ENCODE assay signal across 31 cellular contexts in the genomic region with DNA sequence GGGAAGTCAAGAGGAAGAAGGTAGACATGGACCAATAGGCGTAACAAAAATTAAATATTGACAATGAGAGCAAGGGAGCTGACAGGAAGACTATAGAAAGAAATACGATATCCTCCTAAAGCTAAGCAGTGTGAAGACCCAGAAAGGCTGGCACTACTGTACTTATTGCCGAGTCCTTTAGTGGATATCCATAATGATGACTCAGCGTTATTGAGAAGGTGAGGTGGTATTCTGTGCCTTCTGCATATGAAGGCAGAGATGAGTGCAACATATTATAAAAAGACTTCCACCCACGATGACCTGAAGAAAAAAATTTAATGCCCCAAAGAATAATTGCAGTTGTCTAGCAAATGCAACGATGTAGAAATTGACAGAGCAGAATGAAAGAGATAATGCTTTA. TPM values are rescaled to one million over a fixed set of nuclear protein-coding genes. Genes with fewer than 3 reads are reported as not detected.
"Had no signal": no experiment of that assay in that cellular context is flagged by ENCODE, and none has a peak within 500 bp of the region (broad histone marks: within the 10 kb centered on the region; RNA-seq: fewer than 3 reads in every experiment).

No MANE protein-coding gene starts in this region.

- H3K27me3 ChIP-seq: esophagus squamous epithelium, heart right ventricle, spleen, tibial nerve had no signal

- H3K4me1 ChIP-seq: esophagus squamous epithelium, heart right ventricle, left ventricle myocardium inferior, spleen, tibial nerve had no signal

- H3K27me3 Mint-ChIP-seq: activated CD4-positive, alpha-beta memory T cell treated with anti-CD3 and anti-CD28 coated beads, Interleukin-2, amount 10 ng/mL, durations not matched to agents 7 days and 5 days; activated CD4-positive, alpha-beta T cell treated with anti-CD3 and anti-CD28 coated beads, Interleukin-2, amount 10 ng/mL, durations not matched to agents 7 days and 5 days; activated naive CD8-positive, alpha-beta T cell; central memory CD8-positive, alpha-beta T cell; dendritic cell treated with granulocyte-macrophage colony-stimulating factor and Interleukin-4, amounts not matched to agents 40 ng/mL and 50 ng/mL, for 4 days; natural killer cell treated with Interleukin-12 subunit alpha and Interleukin-12 subunit beta and Interleukin-15 and Interleukin-18, amount 100 ng/mL, for 72 hours; T-helper 17 cell had no signal

- H3K27ac ChIP-seq: epithelial cell of prostate, esophagus squamous epithelium, heart right ventricle, left ventricle myocardium inferior, spleen, tibial nerve, WERI-Rb-1 had no signal

- H3K9me3 ChIP-seq: esophagus squamous epithelium, heart right ventricle, left ventricle myocardium inferior, mucosa of descending colon, spleen, tibial nerve had no signal

- FAIRE-seq: bronchial epithelial cell, endometrium had no signal

- H3K36me3 Mint-ChIP-seq: natural killer cell treated with Interleukin-12 subunit alpha and Interleukin-12 subunit beta and Interleukin-15 and Interleukin-18, amount 100 ng/mL, for 72 hours had no signal

- H3K4me1 Mint-ChIP-seq: activated CD4-positive, alpha-beta memory T cell treated with anti-CD3 and anti-CD28 coated beads, Interleukin-2, amount 10 ng/mL, durations not matched to agents 7 days and 5 days; central memory CD8-positive, alpha-beta T cell; T-helper 17 cell had no signal

- H3K4me3 ChIP-seq: esophagus squamous epithelium, heart right ventricle, left ventricle myocardium inferior, lung, mucosa of descending colon, spleen, tibial nerve had no signal

- ATAC-seq: activated T-cell treated with anti-CD3 and anti-CD28 coated beads, Interleukin-2, amount 50 U/mL, for 72 hours; heart right ventricle; mucosa of descending colon; natural killer cell treated with Interleukin-12 subunit alpha and Interleukin-12 subunit beta and Interleukin-15 and Interleukin-18, amount 100 ng/mL, for 72 hours; right cardiac atrium; T-helper 17 cell had no signal

- H3K36me3 ChIP-seq: esophagus squamous epithelium, heart right ventricle, left ventricle myocardium inferior, spleen, tibial nerve, WERI-Rb-1 had no signal

- H3K27ac Mint-ChIP-seq: activated CD4-positive, alpha-beta memory T cell treated with anti-CD3 and anti-CD28 coated beads, Interleukin-2, amount 10 ng/mL, durations not matched to agents 7 days and 5 days; activated CD4-positive, alpha-beta T cell treated with anti-CD3 and anti-CD28 coated beads, Interleukin-2, amount 10 ng/mL, durations not matched to agents 7 days and 5 days; activated naive CD8-positive, alpha-beta T cell; activated T-cell treated with anti-CD3 and anti-CD28 coated beads, Interleukin-2, amount 50 U/mL, for 72 hours; dendritic cell treated with granulocyte-macrophage colony-stimulating factor and Interleukin-4, amounts not matched to agents 40 ng/mL and 50 ng/mL, for 4 days; natural killer cell treated with Interleukin-12 subunit alpha and Interleukin-12 subunit beta and Interleukin-15 and Interleukin-18, amount 100 ng/mL, for 72 hours; T-helper 17 cell had no signal

- DNase-seq: activated CD4-positive, alpha-beta memory T cell treated with anti-CD3 and anti-CD28 coated beads, Interleukin-2, amount 10 ng/mL, durations not matched to agents 7 days and 5 days; activated CD4-positive, alpha-beta T cell treated with anti-CD3 and anti-CD28 coated beads, Interleukin-2, amount 10 ng/mL, durations not matched to agents 7 days and 5 days; activated CD4-positive, CD25-positive, alpha-beta regulatory T cell treated with anti-CD3 and anti-CD28 coated beads, Interleukin-2, amount 50 U/mL, for 72 hours; activated naive CD4-positive, alpha-beta T cell treated with Interleukin-2 at 50 U/mL for 16 hours; activated T-cell treated with anti-CD3 and anti-CD28 coated beads, Interleukin-2, amount 50 U/mL, for 72 hours; anterior cingulate cortex; effector CD4-positive, alpha-beta T cell; esophagus squamous epithelium; foreskin melanocyte; heart right ventricle; left ventricle myocardium inferior; mesendoderm; mucosa of descending colon; posterior cingulate gyrus; right cardiac atrium; spleen; stimulated activated naive CD4-positive, alpha-beta T cell; T-helper 17 cell; T1000; WERI-Rb-1 had no signal

- H3K4me3 Mint-ChIP-seq: activated CD4-positive, alpha-beta memory T cell treated with anti-CD3 and anti-CD28 coated beads, Interleukin-2, amount 10 ng/mL, durations not matched to agents 7 days and 5 days; activated CD4-positive, alpha-beta T cell treated with anti-CD3 and anti-CD28 coated beads, Interleukin-2, amount 10 ng/mL, durations not matched to agents 7 days and 5 days; activated naive CD8-positive, alpha-beta T cell; activated T-cell treated with anti-CD3 and anti-CD28 coated beads, Interleukin-2, amount 50 U/mL, for 72 hours; central memory CD8-positive, alpha-beta T cell; dendritic cell treated with granulocyte-macrophage colony-stimulating factor and Interleukin-4, amounts not matched to agents 40 ng/mL and 50 ng/mL, for 4 days; natural killer cell treated with Interleukin-12 subunit alpha and Interleukin-12 subunit beta and Interleukin-15 and Interleukin-18, amount 100 ng/mL, for 72 hours; T-helper 17 cell had no signal

- H3K9me3 Mint-ChIP-seq: activated CD4-positive, alpha-beta memory T cell treated with anti-CD3 and anti-CD28 coated beads, Interleukin-2, amount 10 ng/mL, durations not matched to agents 7 days and 5 days; activated CD4-positive, alpha-beta T cell treated with anti-CD3 and anti-CD28 coated beads, Interleukin-2, amount 10 ng/mL, durations not matched to agents 7 days and 5 days; activated T-cell treated with anti-CD3 and anti-CD28 coated beads, Interleukin-2, amount 50 U/mL, for 72 hours; central memory CD8-positive, alpha-beta T cell; dendritic cell treated with granulocyte-macrophage colony-stimulating factor and Interleukin-4, amounts not matched to agents 40 ng/mL and 50 ng/mL, for 4 days; natural killer cell treated with Interleukin-12 subunit alpha and Interleukin-12 subunit beta and Interleukin-15 and Interleukin-18, amount 100 ng/mL, for 72 hours had no signal

RNA-seq across cellular contexts. Expression of a gene that starts 13.0 kb away (rescaled TPM):
- total RNA-seq: kidney epithelial cell, osteoblast had no signal
